11 cellular contexts compared by ENCODE assay signal in the genomic region with DNA sequence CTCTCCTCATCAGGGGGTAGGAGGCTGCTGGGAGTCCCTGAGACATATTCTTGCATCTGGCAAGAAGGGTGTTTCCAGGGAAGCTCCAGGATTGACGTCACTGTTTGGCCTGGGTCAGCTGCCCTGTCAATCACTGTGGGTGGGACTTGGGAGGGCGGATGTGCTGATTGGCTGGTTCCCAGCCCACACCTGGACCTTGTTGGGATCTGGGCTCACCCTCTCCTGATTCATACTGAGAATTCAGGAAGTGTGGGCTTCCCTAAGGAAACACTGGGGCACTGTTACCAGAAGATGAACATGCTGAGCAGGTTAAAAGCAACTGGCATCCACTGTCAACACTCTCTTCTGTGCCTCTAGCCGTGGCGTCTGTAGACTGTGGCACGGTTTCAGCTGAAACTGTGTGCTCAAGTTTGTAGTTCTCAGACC. TPM values are rescaled to one million over a fixed set of nuclear protein-coding genes. Genes with fewer than 3 reads are reported as not detected.
DNase-seq lines count a peak whose midpoint lies in the region; ATAC-seq, FAIRE-seq and TF ChIP-seq lines count a peak whose summit lies in the region.
"Had no signal": no experiment of that assay in that cellular context is flagged by ENCODE, and none has a peak within 500 bp of the region (broad histone marks: within the 10 kb centered on the region; RNA-seq: fewer than 3 reads in every experiment).

No MANE protein-coding gene starts in this region.

- no peaks in the 10 kb centered on the region for H3K36me3 Mint-ChIP-seq in activated naive CD4-positive, alpha-beta T cell treated with anti-CD3 and anti-CD28 coated beads, Interleukin-2, amount 10 ng/mL, durations not matched to agents 7 days and 5 days

- no peak for ATAC-seq in GM21529 (IDR thresholded peaks at IDR 0.05; ENCODE audit: unreplicated experiment)
- ATAC-seq: naive thymus-derived CD8-positive, alpha-beta T cell had no signal

- H3K27ac Mint-ChIP-seq in activated naive CD4-positive, alpha-beta T cell treated with anti-CD3 and anti-CD28 coated beads, Interleukin-2, amount 10 ng/mL, durations not matched to agents 7 days and 5 days: no peak overlapping the region
- H3K27ac Mint-ChIP-seq: naive thymus-derived CD8-positive, alpha-beta T cell had no signal

- no peak for TF ChIP-seq CTCF in transverse colon (IDR thresholded peaks at IDR 0.05)
- no peak for TF ChIP-seq CTCF in kidney (IDR thresholded peaks at IDR 0.05; ENCODE audit: borderline replicate concordance, extremely low read depth, insufficient read depth)

- H3K9me3 Mint-ChIP-seq in activated naive CD4-positive, alpha-beta T cell treated with anti-CD3 and anti-CD28 coated beads, Interleukin-2, amount 10 ng/mL, durations not matched to agents 7 days and 5 days: no peaks in the 10 kb centered on the region

- H3K9me3 ChIP-seq in iPS-18c (ENCODE audit: control insufficient read depth, insufficient read depth, low read length): no peaks in the 10 kb centered on the region
- H3K9me3 ChIP-seq in transverse colon: no peaks in the 10 kb centered on the region
- H3K9me3 ChIP-seq in kidney (ENCODE audit: control insufficient read depth in 1 of 2, low read length in 2 of 2): no peaks in the 10 kb centered on the region

- H3K4me3 ChIP-seq in iPS-18c (ENCODE audit: insufficient read depth, low read depth, low read length): peak overlapping the region; percentile 30; the same call in 1 of the 2 replicates
- H3K4me3 ChIP-seq in transverse colon: no peak overlapping the region
- H3K4me3 ChIP-seq in kidney (ENCODE audit: low read length in 2 of 2): no peak overlapping the region

- WGBS in transverse colon (ENCODE audit: low coverage in 1 of 2), 2 donors: 38% methylated on average over 5 of the region's 5 CpGs; no CpG with 5 or more reads in 1 of the 2 donors

- H3K27ac ChIP-seq in transverse colon: no peak overlapping the region
- H3K27ac ChIP-seq in kidney (ENCODE audit: low read depth in 2 of 2, low read length in 2 of 2): no peak overlapping the region

- intact Hi-C loops in transverse colon (cut with DNase I; ENCODE audit: low total_unique reads) (no loop called here), kidney (cut with DNase I) (no loop called here)

- FAIRE-seq in kidney (lab: Jason Lieb, UNC): no peak
- FAIRE-seq: endometrium had no signal

- H3K9ac ChIP-seq in kidney (ENCODE audit: low read length in 2 of 2): no peak overlapping the region

- DNase-seq in NCI-H82 (lab: John Stamatoyannopoulos, UW) (peak; percentile 6), NCI-H82 treated with DMSO at 0.1 percent for 48 hours (lab: John Stamatoyannopoulos, UW; ENCODE audit: unreplicated experiment) (no peak), brain pericyte (ENCODE audit: low read depth, low spot score) (peak; percentile 40), transverse colon (peak; percentile 26), kidney (no peak)
- no peak for DNase-seq in activated naive CD4-positive, alpha-beta T cell treated with anti-CD3 and anti-CD28 coated beads, Interleukin-2, amount 10 ng/mL, durations not matched to agents 7 days and 5 days
- DNase-seq: naive thymus-derived CD8-positive, alpha-beta T cell had no signal

- CTCF ChIA-PET in activated naive CD4-positive, alpha-beta T cell treated with anti-CD3 and anti-CD28 coated beads, Interleukin-2, amount 10 ng/mL, durations not matched to agents 7 days and 5 days (lab: Charles Lee): no interaction called here

- peaks cover 5% of the 10 kb centered on the region for H3K27me3 Mint-ChIP-seq in activated naive CD4-positive, alpha-beta T cell treated with anti-CD3 and anti-CD28 coated beads, Interleukin-2, amount 10 ng/mL, durations not matched to agents 7 days and 5 days

- TF ChIP-seq EP300 in transverse colon (IDR thresholded peaks at IDR 0.05; ENCODE audit: low read depth): no peak

- peaks cover 5% of the 10 kb centered on the region for H3K4me1 Mint-ChIP-seq in activated naive CD4-positive, alpha-beta T cell treated with anti-CD3 and anti-CD28 coated beads, Interleukin-2, amount 10 ng/mL, durations not matched to agents 7 days and 5 days

- in situ Hi-C loops in transverse colon (cut with MboI; ENCODE audit: low pct_ligation_motif_present in 1 of 4, low pct_unique_long_range_greater_than_20kb in 1 of 4, low sequenced_read_pairs in 3 of 4): no loop called here

- no peak for TF ChIP-seq POLR2A in transverse colon (IDR thresholded peaks at IDR 0.05)

- H3K36me3 ChIP-seq in transverse colon (no peaks in the 10 kb centered on the region), kidney (ENCODE audit: control insufficient read depth in 1 of 2, insufficient read depth in 2 of 2, low read length in 2 of 2) (peaks cover 0 to 2% of the 10 kb centered on the region in 2 donors)

- H3K4me3 Mint-ChIP-seq in activated naive CD4-positive, alpha-beta T cell treated with anti-CD3 and anti-CD28 coated beads, Interleukin-2, amount 10 ng/mL, durations not matched to agents 7 days and 5 days: no peak overlapping the region
- H3K4me3 Mint-ChIP-seq: naive thymus-derived CD8-positive, alpha-beta T cell had no signal

- H3K4me1 ChIP-seq in transverse colon: peaks cover 0 to 6% (median 0%) of the 10 kb centered on the region in 4 donors
- H3K4me1 ChIP-seq in kidney (ENCODE audit: control insufficient read depth in 1 of 2, insufficient read depth in 1 of 2, low read depth in 1 of 2, low read length in 2 of 2): no peaks in the 10 kb centered on the region

- H3K27me3 ChIP-seq in transverse colon: no peaks in the 10 kb centered on the region

RNA-seq across cellular contexts. Expression of gene CDH26, which starts 36.5 kb away (rescaled TPM):
- 1 to 10 TPM in 2 of 4 donors, not detected in 2; 1.4 to 1.9 TPM for total RNA-seq in transverse colon
- 2.4 TPM for total RNA-seq in kidney
- 0.47 TPM for polyA plus RNA-seq in kidney (ENCODE audit: insufficient read depth, low read depth, low replicate concordance)
- total RNA-seq: RPMI7951 had no signal

RNA-seq across cellular contexts. Expression of gene FAM217B, which starts 54.5 kb away (rescaled TPM):
- total RNA-seq in transverse colon (10 to 100 TPM in 1 of 4 donors, 1 to 10 TPM in 3; 2.2 to 12.2 (median 6.2) TPM), kidney (15.5 TPM)
- polyA plus RNA-seq in kidney (ENCODE audit: insufficient read depth, low read depth, low replicate concordance): 3.2 TPM

RNA-seq across cellular contexts. Expression of gene PPP1R3D, which starts 54.6 kb away (rescaled TPM):
- total RNA-seq in transverse colon: 10 to 100 TPM in 2 of 4 donors, 1 to 10 TPM in 2; 6.0 to 17.6 (median 12.2) TPM
- 7.6 TPM for total RNA-seq in kidney
- polyA plus RNA-seq in kidney (ENCODE audit: insufficient read depth, low read depth, low replicate concordance): 4.2 TPM

Comparison
In these comparisons a context has a peak if more than half of its experiments do, and no peak if none do; other contexts are left out.
1. DNase-seq: peak in NCI-H82 (single experiment), brain pericyte (single experiment) and transverse colon (single experiment); none in NCI-H82 treated with DMSO at 0.1 percent for 48 hours (single experiment), activated naive CD4-positive, alpha-beta T cell treated with anti-CD3 and anti-CD28 coated beads, Interleukin-2, amount 10 ng/mL, durations not matched to agents 7 days and 5 days (single experiment) and kidney (single experiment).